Comparison of ENCODE assay signal across 1 cellular context in genomic region chr6:142960098-142960497, GRCh38.
TF ChIP-seq lines count a peak whose summit lies in the region.

No MANE protein-coding gene starts in this region.

TF ChIP-seq in GM12878, 131 proteins besides CTCF, POLR2A, EP300 and RAD21:
- TF ChIP-seq E2F8 (IDR thresholded peaks at IDR 0.05; ENCODE audit: low read depth, partially characterized antibody) (no peak), STAT1 (conservative IDR thresholded peaks at IDR 0.05) (no peak), DPF2 (IDR thresholded peaks at IDR 0.05) (no peak), NR2C1 (IDR thresholded peaks at IDR 0.05) (no peak), ASH2L (IDR thresholded peaks at IDR 0.05; ENCODE audit: borderline replicate concordance, low read depth) (no peak), BMI1 (IDR thresholded peaks at IDR 0.05; ENCODE audit: borderline replicate concordance) (no peak), MTA2 (IDR thresholded peaks at IDR 0.05; ENCODE audit: low read depth) (no peak), NFXL1 (IDR thresholded peaks at IDR 0.05; ENCODE audit: borderline replicate concordance) (no peak), SREBF1 (IDR thresholded peaks at IDR 0.05; ENCODE audit: low read length) (no peak), ATF3 (IDR thresholded peaks at IDR 0.05; ENCODE audit: borderline replicate concordance, extremely low read depth, low read depth, low read length) (no peak), FOXM1 (IDR thresholded peaks at IDR 0.05; ENCODE audit: low read depth, low read length) (no peak), EGR1 (IDR thresholded peaks at IDR 0.05; ENCODE audit: borderline replicate concordance in 1 of 2, low read depth in 2 of 2, low read length in 2 of 2) (no peak), IRF3 (IDR thresholded peaks at IDR 0.05) (no peak), PBX3 (IDR thresholded peaks at IDR 0.05; ENCODE audit: insufficient replicate concordance, low read depth, low read length) (no peak), ETV6 (conservative IDR thresholded peaks at IDR 0.05 in 1 of 2, IDR thresholded peaks at IDR 0.05 in 1 of 2; ENCODE audit: borderline replicate concordance in 1 of 2, low read depth in 1 of 2) (no peak), ZBTB11 (CRISPR knock-in tag; IDR thresholded peaks at IDR 0.05) (no peak), SP1 (IDR thresholded peaks at IDR 0.05; ENCODE audit: low read depth, low read length) (no peak)
